Comparison of ENCODE assay signal across 4 cellular contexts in the genomic region with DNA sequence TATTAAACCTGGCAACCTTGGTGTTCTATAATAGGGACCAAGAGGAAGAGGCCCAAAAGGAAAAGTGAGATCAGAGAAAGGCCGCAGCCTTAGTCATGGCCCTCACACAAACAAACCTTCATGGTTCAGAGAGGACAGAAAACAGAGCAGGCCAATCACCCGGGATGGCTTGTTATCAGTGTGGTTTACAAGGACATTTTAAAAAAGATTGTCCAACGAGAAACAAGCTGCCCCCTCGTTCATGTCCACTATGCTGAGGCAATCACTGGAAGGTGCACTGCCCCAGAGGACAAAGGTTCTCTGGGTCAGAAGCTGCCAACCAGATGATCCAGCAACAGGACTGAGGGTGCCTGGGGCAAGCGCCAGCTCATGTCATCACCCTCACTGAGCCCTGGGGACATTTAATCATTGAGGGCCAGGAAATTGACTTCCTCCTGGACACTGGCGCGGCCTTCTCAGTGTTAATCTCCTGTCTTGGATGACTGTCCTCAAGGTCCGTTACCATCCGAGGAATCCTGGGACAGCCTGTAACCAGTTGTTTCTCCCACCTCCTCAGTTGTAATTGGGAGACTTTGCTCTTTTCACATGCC. TPM values are rescaled to one million over a fixed set of nuclear protein-coding genes. Genes with fewer than 3 reads are reported as not detected.
"Had no signal": no experiment of that assay in that cellular context is flagged by ENCODE, and none has a peak within 500 bp of the region (broad histone marks: within the 10 kb centered on the region; RNA-seq: fewer than 3 reads in every experiment).

No MANE protein-coding gene starts in this region.

RNA-seq across cellular contexts. Expression of a gene that starts 42.4 kb away (rescaled TPM):
- total RNA-seq: lung microvascular endothelial cell, mononuclear cell had no signal
- polyA plus RNA-seq: immature natural killer cell, neural cell had no signal
